ENCODE assay signal across 8 cellular contexts in genomic region chr17:78253946-78254672, GRCh38. TPM values are rescaled to one million over a fixed set of nuclear protein-coding genes. Genes with fewer than 3 reads are reported as not detected.
DNase-seq lines count a peak whose midpoint lies in the region; FAIRE-seq and TF ChIP-seq lines count a peak whose summit lies in the region.

No MANE protein-coding gene starts in this region.

- peak overlapping the region; percentile 97 for H3K4me2 ChIP-seq in astrocyte (ENCODE audit: low read length)

- 3% methylated on average over 73 of the region's 73 CpGs for WGBS in urinary bladder

- H2AFZ ChIP-seq in astrocyte (ENCODE audit: low read depth, low read length), result peak overlapping the region; percentile 97

- peak overlapping the region; percentile 48 for H3K27ac ChIP-seq in astrocyte (ENCODE audit: low read depth, low read length)
- peak overlapping the region; percentile 72 for H3K27ac ChIP-seq in urinary bladder (ENCODE audit: low read depth)

- no peaks in the 10 kb centered on the region for H4K20me1 ChIP-seq in astrocyte (ENCODE audit: insufficient read depth, low read length)

- peak overlapping the region; percentile 86 for H3K4me3 Mint-ChIP-seq in astrocyte (ENCODE audit: unreplicated experiment)

- H3K9me3 ChIP-seq in astrocyte (ENCODE audit: insufficient read depth, low read depth, low read length), result no peaks in the 10 kb centered on the region

- H3K4me1 ChIP-seq in astrocyte (ENCODE audit: insufficient read depth, low read length), result peaks cover 4% of the 10 kb centered on the region
- no peaks in the 10 kb centered on the region for H3K4me1 ChIP-seq in urinary bladder (ENCODE audit: insufficient read depth)

- no peaks in the 10 kb centered on the region for H3K79me2 ChIP-seq in astrocyte (ENCODE audit: insufficient read depth, low read length)

- no peaks in the 10 kb centered on the region for H3K36me3 Mint-ChIP-seq in astrocyte (ENCODE audit: low read depth, unreplicated experiment)

- peak overlapping the region; percentile 90 for H3K9ac ChIP-seq in astrocyte (ENCODE audit: low read length)

- peak; percentile 71 for DNase-seq in COLO829 (ENCODE audit: low spot score)
- DNase-seq in H7, result peak; percentile 99
- DNase-seq in NCI-H146 treated with DMSO at 0.1 percent for 48 hours (lab: John Stamatoyannopoulos, UW; ENCODE audit: unreplicated experiment), result peak; percentile 80
- DNase-seq in T-helper 22 cell (ENCODE audit: low read depth), result peak; percentile 62
- peak; percentile 59 for DNase-seq in astrocyte (ENCODE audit: low read depth)
- DNase-seq in hepatic stellate cell (ENCODE audit: low spot score), result peak; percentile 92
- peak; percentile 47 for DNase-seq in pulmonary artery endothelial cell (ENCODE audit: low read depth, low spot score)

- peaks cover 6% of the 10 kb centered on the region for H3K27me3 Mint-ChIP-seq in astrocyte (ENCODE audit: low read depth, unreplicated experiment)

- H3K36me3 ChIP-seq in H7 (replicated peaks; ENCODE audit: control insufficient read depth, insufficient read depth, low read length), result no peaks in the 10 kb centered on the region
- no peaks in the 10 kb centered on the region for H3K36me3 ChIP-seq in astrocyte (ENCODE audit: insufficient read depth, low read length)
- no peaks in the 10 kb centered on the region for H3K36me3 ChIP-seq in urinary bladder (ENCODE audit: insufficient read depth)

- H3K4me3 ChIP-seq in H7 (ENCODE audit: insufficient read depth, low read depth, low read length) (peak overlapping the region; percentile 78), astrocyte (ENCODE audit: insufficient read depth, low read depth, low read length) (peak overlapping the region; percentile 74), urinary bladder (ENCODE audit: low read depth, low read length) (peak overlapping the region; percentile 76)

- FAIRE-seq in astrocyte (lab: Jason Lieb, UNC), result no peak

- H3K4me1 Mint-ChIP-seq in astrocyte (ENCODE audit: low read depth, unreplicated experiment), result peaks cover 5% of the 10 kb centered on the region

- H3K27me3 ChIP-seq in H7 (ENCODE audit: control insufficient read depth, insufficient read depth, low read length) (no peaks in the 10 kb centered on the region), astrocyte (ENCODE audit: insufficient read depth, low read length) (no peaks in the 10 kb centered on the region)

- H3K9me3 Mint-ChIP-seq in astrocyte (ENCODE audit: unreplicated experiment), result no peaks in the 10 kb centered on the region

- H3K27ac Mint-ChIP-seq in astrocyte (ENCODE audit: unreplicated experiment), result peak overlapping the region; percentile 34

- no peak for TF ChIP-seq CTCF in astrocyte (IDR thresholded peaks at IDR 0.05; ENCODE audit: insufficient read depth, low read depth, low read length)

RNA-seq across cellular contexts. Expression of gene TMEM235, which starts 22.7 kb away (rescaled TPM):
- total RNA-seq in H7 (2014; rRNA removed; shearing (Covaris generic)), result not detected in 2 replicates
- total RNA-seq in astrocyte, result not detected in 2 replicates
- 0.21 TPM in 1 of 2 replicates, not detected in the other for total RNA-seq in pulmonary artery endothelial cell
- not detected for total RNA-seq in urinary bladder
- not detected for polyA plus RNA-seq in urinary bladder

RNA-seq across cellular contexts. Expression of gene BIRC5, which starts 40.1 kb away (rescaled TPM):
- 152 and 154 TPM in 2 replicates for total RNA-seq in H7 (2014; rRNA removed; shearing (Covaris generic))
- 3.3 and 5.8 TPM in 2 replicates for total RNA-seq in astrocyte
- total RNA-seq in pulmonary artery endothelial cell, result 61.7 and 109 TPM in 2 replicates
- 19.7 TPM for total RNA-seq in urinary bladder
- 0.49 TPM for polyA plus RNA-seq in urinary bladder

Comparison
In these comparisons a context has a peak if more than half of its experiments do, and no peak if none do; other contexts are left out.
1. Peak in every context shown above with its lines: DNase-seq, H3K4me3 ChIP-seq and H3K27ac ChIP-seq.
2. DNase-seq: peak in every context shown above with its lines; median percentile 99 in H7; 92 in hepatic stellate cell; 80 in NCI-H146 treated with DMSO at 0.1 percent for 48 hours; 71 in COLO829; 62 in T-helper 22 cell; 59 in astrocyte; 47 in pulmonary artery endothelial cell.